ENCODE assay signal across 23 cellular contexts in the genomic region with DNA sequence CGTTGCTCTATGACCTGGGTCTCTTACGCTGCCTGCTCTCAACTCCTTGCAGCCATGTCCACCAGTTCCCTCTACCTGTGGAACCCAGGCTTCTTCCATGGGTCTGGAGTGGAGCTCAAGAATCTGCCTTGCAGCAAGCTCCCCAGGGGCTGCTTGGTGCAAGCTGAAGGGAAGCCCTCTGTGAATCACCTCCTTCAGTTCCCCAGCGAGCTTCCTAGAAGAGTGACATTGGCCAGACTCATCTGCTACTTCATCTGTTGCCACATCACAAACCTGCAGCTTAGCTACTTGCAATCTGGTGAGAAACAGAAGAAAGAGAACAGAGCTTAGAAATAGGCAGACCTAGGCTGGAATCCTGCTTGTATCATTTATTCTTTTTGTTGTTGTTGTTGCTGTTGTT. TPM values are rescaled to one million over a fixed set of nuclear protein-coding genes. Genes with fewer than 3 reads are reported as not detected.
DNase-seq lines count a peak whose midpoint lies in the region; ATAC-seq, FAIRE-seq and TF ChIP-seq lines count a peak whose summit lies in the region.
"Had no signal": no experiment of that assay in that cellular context is flagged by ENCODE, and none has a peak within 500 bp of the region (broad histone marks: within the 10 kb centered on the region; RNA-seq: fewer than 3 reads in every experiment).

No MANE protein-coding gene starts in this region.

- H3K36me3 Mint-ChIP-seq in activated CD4-positive, alpha-beta T cell treated with anti-CD3 and anti-CD28 coated beads for 36 hours (ENCODE audit: low read depth), result no peaks in the 10 kb centered on the region
- no peaks in the 10 kb centered on the region for H3K36me3 Mint-ChIP-seq in endothelial cell (ENCODE audit: low read depth, unreplicated experiment)
- peaks cover 0 to 4% of the 10 kb centered on the region in 2 donors for H3K36me3 Mint-ChIP-seq in stimulated activated naive B cell treated with anti-CD40 and anti-IgM and Interleukin-4, amounts not matched to agents 10 μg/mL and 1 μg/mL and 100 μg/mL, for 72 hours
- H3K36me3 Mint-ChIP-seq: CD4-positive, CD25-positive, alpha-beta regulatory T cell; memory B cell had no signal

- no peaks in the 10 kb centered on the region for H3K36me3 ChIP-seq in kidney (ENCODE audit: control insufficient read depth in 1 of 2, insufficient read depth in 2 of 2, low read length in 2 of 2)
- H3K36me3 ChIP-seq: Peyer's patch, transverse colon had no signal

- intact Hi-C loops in activated CD4-positive, alpha-beta T cell treated with anti-CD3 and anti-CD28 coated beads for 36 hours (cut with DNase I, micrococcal nuclease), result no loop called here
- intact Hi-C loops in kidney (cut with DNase I), result no loop called here

- POLR2A ChIA-PET in activated CD4-positive, alpha-beta T cell treated with anti-CD3 and anti-CD28 coated beads for 36 hours (lab: Charles Lee), result interaction anchor here (0.6 kb wide), 1 partner anchor 58 kb away, joined by 3 read pairs; no protein-coding TSS in a partner anchor

- TF ChIP-seq CTCF in endothelial cell (IDR thresholded peaks at IDR 0.05; ENCODE audit: unreplicated experiment), result no peak
- no peak for TF ChIP-seq CTCF in kidney (IDR thresholded peaks at IDR 0.05; ENCODE audit: borderline replicate concordance, extremely low read depth, insufficient read depth)

- no peak for FAIRE-seq in kidney (lab: Jason Lieb, UNC)
- FAIRE-seq: islet of Langerhans, TTC549 had no signal

- no peak overlapping the region for H3K9ac ChIP-seq in kidney (ENCODE audit: low read length in 2 of 2)

- peak; percentile 5 for DNase-seq in activated CD4-positive, alpha-beta T cell treated with anti-CD3 and anti-CD28 coated beads for 36 hours
- DNase-seq in activated CD4-positive, alpha-beta T cell treated with anti-CD3 and anti-CD28 coated beads for 4 hours, result no peak
- DNase-seq in NOMO-1 treated with dmso at 0.1 percent for 144 hours (lab: John Stamatoyannopoulos, UW; ENCODE audit: unreplicated experiment), result peak; percentile 64
- no peak for DNase-seq in endothelial cell (ENCODE audit: low spot score)
- DNase-seq in stimulated activated naive B cell treated with anti-CD40 and anti-IgM and Interleukin-4, amounts not matched to agents 10 μg/mL and 1 μg/mL and 100 μg/mL, for 72 hours, result no peak
- DNase-seq in kidney, result no peak
- no peak for DNase-seq in medulla oblongata (ENCODE audit: extremely low spot score)
- DNase-seq: activated CD4-positive, alpha-beta T cell treated with anti-CD3 and anti-CD28 coated beads, Interleukin-2, amount 10 ng/mL, durations not matched to agents 7 days and 5 days; CD4-positive, CD25-positive, alpha-beta regulatory T cell; cortex of kidney; head of caudate nucleus; NCI-H1105; NCI-H82; nephron progenitor cell; Peyer's patch; stimulated activated CD4-positive, alpha-beta T cell treated with anti-CD3 and anti-CD28 coated beads, Interleukin-15, amount 100 ng/mL, for 24 hours; stimulated activated naive CD8-positive, alpha-beta T cell treated with anti-CD3 and anti-CD28 coated beads, Interleukin-15, Interleukin-2, amounts not matched to agents 100 U/mL and 50 U/mL, for 24 hours; transverse colon had no signal

- H3K4me3 Mint-ChIP-seq in activated CD4-positive, alpha-beta T cell treated with anti-CD3 and anti-CD28 coated beads for 36 hours, result no peak overlapping the region
- H3K4me3 Mint-ChIP-seq in endothelial cell (ENCODE audit: unreplicated experiment), result peak overlapping the region; percentile 34
- H3K4me3 Mint-ChIP-seq in stimulated activated naive B cell treated with anti-CD40 and anti-IgM and Interleukin-4, amounts not matched to agents 10 μg/mL and 1 μg/mL and 100 μg/mL, for 72 hours, result no peak overlapping the region
- H3K4me3 Mint-ChIP-seq: activated CD4-positive, alpha-beta T cell treated with anti-CD3 and anti-CD28 coated beads, Interleukin-2, amount 10 ng/mL, durations not matched to agents 7 days and 5 days; CD4-positive, CD25-positive, alpha-beta regulatory T cell; memory B cell; nephron progenitor cell had no signal

- no peak overlapping the region for H3K27ac ChIP-seq in kidney (ENCODE audit: low read depth in 2 of 2, low read length in 2 of 2)
- H3K27ac ChIP-seq: 22Rv1, Peyer's patch, transverse colon had no signal

- peaks cover 3% of the 10 kb centered on the region for H3K4me1 Mint-ChIP-seq in activated CD4-positive, alpha-beta T cell treated with anti-CD3 and anti-CD28 coated beads for 36 hours
- H3K4me1 Mint-ChIP-seq in endothelial cell (ENCODE audit: unreplicated experiment), result peaks cover 27% of the 10 kb centered on the region
- peaks cover 5 to 6% of the 10 kb centered on the region in 2 donors for H3K4me1 Mint-ChIP-seq in stimulated activated naive B cell treated with anti-CD40 and anti-IgM and Interleukin-4, amounts not matched to agents 10 μg/mL and 1 μg/mL and 100 μg/mL, for 72 hours

- H3K27me3 Mint-ChIP-seq in activated CD4-positive, alpha-beta T cell treated with anti-CD3 and anti-CD28 coated beads for 36 hours, result no peaks in the 10 kb centered on the region
- H3K27me3 Mint-ChIP-seq in endothelial cell (ENCODE audit: unreplicated experiment), result peaks cover 2% of the 10 kb centered on the region
- H3K27me3 Mint-ChIP-seq in stimulated activated naive B cell treated with anti-CD40 and anti-IgM and Interleukin-4, amounts not matched to agents 10 μg/mL and 1 μg/mL and 100 μg/mL, for 72 hours, result peaks cover 0 to 4% of the 10 kb centered on the region in 2 donors
- H3K27me3 Mint-ChIP-seq: activated CD4-positive, alpha-beta T cell treated with anti-CD3 and anti-CD28 coated beads, Interleukin-2, amount 10 ng/mL, durations not matched to agents 7 days and 5 days had no signal

- CTCF ChIA-PET in activated CD4-positive, alpha-beta T cell treated with anti-CD3 and anti-CD28 coated beads for 36 hours (lab: Charles Lee), result interaction anchor here (1.4 kb wide), 1 partner anchor 96 kb away, joined by 6 read pairs; no protein-coding TSS in a partner anchor

- no peaks in the 10 kb centered on the region for H3K9me3 ChIP-seq in kidney (ENCODE audit: control insufficient read depth in 1 of 2, low read length in 2 of 2)
- H3K9me3 ChIP-seq: Peyer's patch, transverse colon had no signal

- H3K9me3 Mint-ChIP-seq in activated CD4-positive, alpha-beta T cell treated with anti-CD3 and anti-CD28 coated beads for 36 hours (ENCODE audit: low read depth), result no peaks in the 10 kb centered on the region
- no peaks in the 10 kb centered on the region for H3K9me3 Mint-ChIP-seq in endothelial cell (ENCODE audit: unreplicated experiment)
- H3K9me3 Mint-ChIP-seq in stimulated activated naive B cell treated with anti-CD40 and anti-IgM and Interleukin-4, amounts not matched to agents 10 μg/mL and 1 μg/mL and 100 μg/mL, for 72 hours, result peaks cover 3 to 7% of the 10 kb centered on the region in 2 donors
- H3K9me3 Mint-ChIP-seq: activated CD4-positive, alpha-beta T cell treated with anti-CD3 and anti-CD28 coated beads, Interleukin-2, amount 10 ng/mL, durations not matched to agents 7 days and 5 days; memory B cell had no signal

- no peak for ATAC-seq in activated CD4-positive, alpha-beta T cell treated with anti-CD3 and anti-CD28 coated beads for 36 hours
- ATAC-seq in stimulated activated naive B cell treated with anti-CD40 and anti-IgM and Interleukin-4, amounts not matched to agents 10 μg/mL and 1 μg/mL and 100 μg/mL, for 72 hours (replicated peaks), result peak; percentile 34 to 44
- no peak for ATAC-seq in HG02840 (IDR thresholded peaks at IDR 0.05; ENCODE audit: low FRiP score, unreplicated experiment)
- ATAC-seq: stimulated activated naive CD8-positive, alpha-beta T cell treated with anti-CD3 and anti-CD28 coated beads, Interleukin-15, Interleukin-2, amounts not matched to agents 100 U/mL and 50 U/mL, for 24 hours had no signal

- H3K4me3 ChIP-seq in kidney (ENCODE audit: low read length in 2 of 2), result no peak overlapping the region
- H3K4me3 ChIP-seq: Peyer's patch, transverse colon had no signal

- no peak overlapping the region for H3K27ac Mint-ChIP-seq in activated CD4-positive, alpha-beta T cell treated with anti-CD3 and anti-CD28 coated beads for 36 hours
- no peak overlapping the region for H3K27ac Mint-ChIP-seq in endothelial cell (ENCODE audit: unreplicated experiment)
- no peak overlapping the region for H3K27ac Mint-ChIP-seq in stimulated activated naive B cell treated with anti-CD40 and anti-IgM and Interleukin-4, amounts not matched to agents 10 μg/mL and 1 μg/mL and 100 μg/mL, for 72 hours
- H3K27ac Mint-ChIP-seq: activated CD4-positive, alpha-beta T cell treated with anti-CD3 and anti-CD28 coated beads, Interleukin-2, amount 10 ng/mL, durations not matched to agents 7 days and 5 days; memory B cell had no signal

- H3K4me1 ChIP-seq in kidney (ENCODE audit: control insufficient read depth in 1 of 2, insufficient read depth in 1 of 2, low read depth in 1 of 2, low read length in 2 of 2), result no peaks in the 10 kb centered on the region
- H3K4me1 ChIP-seq: Peyer's patch, transverse colon had no signal

RNA-seq across cellular contexts. Expression of a gene that starts 9.8 kb away (rescaled TPM):
- total RNA-seq in activated CD4-positive, alpha-beta T cell treated with anti-CD3 and anti-CD28 coated beads for 36 hours, result 1 to 10 TPM; 1.0 to 1.1 TPM
- total RNA-seq in endothelial cell (ENCODE audit: unreplicated experiment) (11.3 TPM), kidney (1.1 TPM)
- 0.39 TPM for polyA plus RNA-seq in kidney (ENCODE audit: insufficient read depth, low read depth, low replicate concordance)

Comparison
In these comparisons a context has a peak if more than half of its experiments do, and no peak if none do; other contexts are left out.
1. DNase-seq: peak in activated CD4-positive, alpha-beta T cell treated with anti-CD3 and anti-CD28 coated beads for 36 hours (single experiment) and NOMO-1 treated with dmso at 0.1 percent for 144 hours (single experiment); none in activated CD4-positive, alpha-beta T cell treated with anti-CD3 and anti-CD28 coated beads for 4 hours (0 of 2), endothelial cell (single experiment), stimulated activated naive B cell treated with anti-CD40 and anti-IgM and Interleukin-4, amounts not matched to agents 10 μg/mL and 1 μg/mL and 100 μg/mL, for 72 hours (single experiment), kidney (single experiment) and medulla oblongata (single experiment).
2. ATAC-seq: peak in stimulated activated naive B cell treated with anti-CD40 and anti-IgM and Interleukin-4, amounts not matched to agents 10 μg/mL and 1 μg/mL and 100 μg/mL, for 72 hours (2 of 2); none in activated CD4-positive, alpha-beta T cell treated with anti-CD3 and anti-CD28 coated beads for 36 hours (single experiment) and HG02840 (single experiment).